ENCODE assay signal across 15 cellular contexts in genomic region chr10:61486738-61487396, GRCh38. TPM values are rescaled to one million over a fixed set of nuclear protein-coding genes. Genes with fewer than 3 reads are reported as not detected.
DNase-seq lines count a peak whose midpoint lies in the region; ATAC-seq, FAIRE-seq and TF ChIP-seq lines count a peak whose summit lies in the region.
"Had no signal": no experiment of that assay in that cellular context is flagged by ENCODE, and none has a peak within 500 bp of the region (broad histone marks: within the 10 kb centered on the region; RNA-seq: fewer than 3 reads in every experiment).

No MANE protein-coding gene starts in this region.

- CTCF ChIA-PET in activated CD4-positive, alpha-beta memory T cell treated with anti-CD3 and anti-CD28 coated beads, Interleukin-2, amount 10 ng/mL, durations not matched to agents 7 days and 5 days (lab: Charles Lee), result no interaction called here

- H3K27me3 ChIP-seq in astrocyte (ENCODE audit: insufficient read depth, low read length) (no peaks in the 10 kb centered on the region), liver (ENCODE audit: control insufficient read depth in 4 of 4, insufficient read depth in 4 of 4, low read length in 3 of 4) (no peaks in the 10 kb centered on the region)
- H3K27me3 ChIP-seq: foreskin keratinocyte had no signal

- ATAC-seq in HG02588 (IDR thresholded peaks at IDR 0.05; ENCODE audit: unreplicated experiment), result no peak
- no peak for ATAC-seq in HG02798 (IDR thresholded peaks at IDR 0.05; ENCODE audit: poor library complexity, unreplicated experiment)
- no peak for ATAC-seq in GM21367 (IDR thresholded peaks at IDR 0.05; ENCODE audit: unreplicated experiment)
- ATAC-seq: activated naive CD4-positive, alpha-beta T cell treated with anti-CD3 and anti-CD28 coated beads, Interleukin-2, amount 50 U/mL, for 72 hours; Right ventricle myocardium inferior had no signal

- H3K4me3 Mint-ChIP-seq in CD14-positive monocyte (no peak overlapping the region), astrocyte (ENCODE audit: unreplicated experiment) (no peak overlapping the region)
- no peak overlapping the region for H3K4me3 Mint-ChIP-seq in activated CD4-positive, alpha-beta memory T cell treated with anti-CD3 and anti-CD28 coated beads, Interleukin-2, amount 10 ng/mL, durations not matched to agents 7 days and 5 days
- H3K4me3 Mint-ChIP-seq: stimulated activated naive B cell treated with anti-CD40 and anti-IgM and Interleukin-4, amounts not matched to agents 10 μg/mL and 1 μg/mL and 100 μg/mL, for 72 hours had no signal

- WGBS in liver, result 75% methylated on average over 2 of the region's 2 CpGs

- H3K27ac ChIP-seq in astrocyte (ENCODE audit: low read depth, low read length) (no peak overlapping the region), liver (ENCODE audit: low read depth in 1 of 2, low read length in 2 of 2) (no peak overlapping the region)
- H3K27ac ChIP-seq: C4-2B, foreskin keratinocyte had no signal

- intact Hi-C loops in CD14-positive monocyte (cut with micrococcal nuclease), result no loop called here

- TF ChIP-seq CTCF in CD14-positive monocyte (IDR thresholded peaks at IDR 0.05) (no peak), astrocyte (IDR thresholded peaks at IDR 0.05; ENCODE audit: insufficient read depth, low read depth, low read length) (no peak), liver (IDR thresholded peaks at IDR 0.05; ENCODE audit: low read depth, low read length, missing input control) (no peak)

- peaks cover 18% of the 10 kb centered on the region for H3K4me1 Mint-ChIP-seq in CD14-positive monocyte
- no peaks in the 10 kb centered on the region for H3K4me1 Mint-ChIP-seq in astrocyte (ENCODE audit: low read depth, unreplicated experiment)
- H3K4me1 Mint-ChIP-seq in activated CD4-positive, alpha-beta memory T cell treated with anti-CD3 and anti-CD28 coated beads, Interleukin-2, amount 10 ng/mL, durations not matched to agents 7 days and 5 days, result no peaks in the 10 kb centered on the region
- H3K4me1 Mint-ChIP-seq: stimulated activated naive B cell treated with anti-CD40 and anti-IgM and Interleukin-4, amounts not matched to agents 10 μg/mL and 1 μg/mL and 100 μg/mL, for 72 hours had no signal

- H3K36me3 ChIP-seq in astrocyte (ENCODE audit: insufficient read depth, low read length), result no peaks in the 10 kb centered on the region
- H3K36me3 ChIP-seq in liver (ENCODE audit: control insufficient read depth in 4 of 4, insufficient read depth in 3 of 4, low read depth in 1 of 4, low read length in 3 of 4), result no peaks in the 10 kb centered on the region

- FAIRE-seq in astrocyte (lab: Jason Lieb, UNC), result no peak

- H4K20me1 ChIP-seq in astrocyte (ENCODE audit: insufficient read depth, low read length), result no peaks in the 10 kb centered on the region

- peak overlapping the region in 5 of 7 donors; percentile 12 to 81 (median 55) for H3K27ac Mint-ChIP-seq in CD14-positive monocyte
- no peak overlapping the region for H3K27ac Mint-ChIP-seq in astrocyte (ENCODE audit: unreplicated experiment)
- no peak overlapping the region for H3K27ac Mint-ChIP-seq in activated CD4-positive, alpha-beta memory T cell treated with anti-CD3 and anti-CD28 coated beads, Interleukin-2, amount 10 ng/mL, durations not matched to agents 7 days and 5 days
- H3K27ac Mint-ChIP-seq: activated naive CD4-positive, alpha-beta T cell treated with anti-CD3 and anti-CD28 coated beads, Interleukin-2, amount 50 U/mL, for 72 hours; stimulated activated naive B cell treated with anti-CD40 and anti-IgM and Interleukin-4, amounts not matched to agents 10 μg/mL and 1 μg/mL and 100 μg/mL, for 72 hours had no signal

- POLR2A ChIA-PET in activated CD4-positive, alpha-beta memory T cell treated with anti-CD3 and anti-CD28 coated beads, Interleukin-2, amount 10 ng/mL, durations not matched to agents 7 days and 5 days (lab: Charles Lee), result no interaction called here

- H3K4me1 ChIP-seq in astrocyte (ENCODE audit: insufficient read depth, low read length) (no peaks in the 10 kb centered on the region), liver (ENCODE audit: control insufficient read depth in 4 of 4, insufficient read depth in 4 of 4, low read length in 3 of 4) (no peaks in the 10 kb centered on the region)
- H3K4me1 ChIP-seq: foreskin keratinocyte had no signal

- no peaks in the 10 kb centered on the region for H3K79me2 ChIP-seq in astrocyte (ENCODE audit: insufficient read depth, low read length)

- no peak overlapping the region for H2AFZ ChIP-seq in astrocyte (ENCODE audit: low read depth, low read length)

- DNase-seq in CD14-positive monocyte (ENCODE audit: low spot score), result no peak
- DNase-seq in LHCN-M2 (ENCODE audit: low read depth), result peak; percentile 67
- no peak for DNase-seq in astrocyte (ENCODE audit: low read depth)
- no peak for DNase-seq in activated CD4-positive, alpha-beta memory T cell treated with anti-CD3 and anti-CD28 coated beads, Interleukin-2, amount 10 ng/mL, durations not matched to agents 7 days and 5 days
- DNase-seq: stimulated activated CD4-positive, alpha-beta T cell treated with anti-CD3 and anti-CD28 coated beads, Interleukin-4, amount 100 ng/mL, for 24 hours; stimulated activated naive B cell treated with anti-CD40 and anti-IgM and Interleukin-4, amounts not matched to agents 10 μg/mL and 1 μg/mL and 100 μg/mL, for 72 hours had no signal

- H3K4me3 ChIP-seq in astrocyte (ENCODE audit: insufficient read depth, low read depth, low read length) (no peak overlapping the region), liver (ENCODE audit: low read depth in 1 of 3, low read length in 3 of 3) (no peak overlapping the region)

- peaks cover 0 to 6% (median 3%) of the 10 kb centered on the region in 7 donors for H3K9me3 Mint-ChIP-seq in CD14-positive monocyte
- H3K9me3 Mint-ChIP-seq in astrocyte (ENCODE audit: unreplicated experiment), result no peaks in the 10 kb centered on the region
- no peaks in the 10 kb centered on the region for H3K9me3 Mint-ChIP-seq in activated CD4-positive, alpha-beta memory T cell treated with anti-CD3 and anti-CD28 coated beads, Interleukin-2, amount 10 ng/mL, durations not matched to agents 7 days and 5 days
- H3K9me3 Mint-ChIP-seq: activated naive CD4-positive, alpha-beta T cell treated with anti-CD3 and anti-CD28 coated beads, Interleukin-2, amount 50 U/mL, for 72 hours had no signal

- peak overlapping the region; percentile 12 for H3K4me2 ChIP-seq in astrocyte (ENCODE audit: low read length)

- no peaks in the 10 kb centered on the region for H3K9me3 ChIP-seq in astrocyte (ENCODE audit: insufficient read depth, low read depth, low read length)
- H3K9me3 ChIP-seq in liver (ENCODE audit: control insufficient read depth in 4 of 4, low read length in 3 of 4), result no peaks in the 10 kb centered on the region

- TF ChIP-seq RAD21 in liver (IDR thresholded peaks at IDR 0.05), result peak in 1 of 2 donors; percentile 16

- H3K27me3 Mint-ChIP-seq in CD14-positive monocyte (ENCODE audit: low read depth in 3 of 3), result peaks cover 13 to 15% (median 15%) of the 10 kb centered on the region in 3 donors
- H3K27me3 Mint-ChIP-seq in astrocyte (ENCODE audit: low read depth, unreplicated experiment), result no peaks in the 10 kb centered on the region
- H3K27me3 Mint-ChIP-seq in activated CD4-positive, alpha-beta memory T cell treated with anti-CD3 and anti-CD28 coated beads, Interleukin-2, amount 10 ng/mL, durations not matched to agents 7 days and 5 days, result no peaks in the 10 kb centered on the region

- no peak overlapping the region for H3K9ac ChIP-seq in astrocyte (ENCODE audit: low read length)
- no peak overlapping the region for H3K9ac ChIP-seq in liver (ENCODE audit: low read depth in 1 of 2, low read length in 2 of 2)

- H3K36me3 Mint-ChIP-seq in CD14-positive monocyte, result peaks cover 0 to 3% of the 10 kb centered on the region in 2 donors
- H3K36me3 Mint-ChIP-seq in astrocyte (ENCODE audit: low read depth, unreplicated experiment), result no peaks in the 10 kb centered on the region
- H3K36me3 Mint-ChIP-seq in activated CD4-positive, alpha-beta memory T cell treated with anti-CD3 and anti-CD28 coated beads, Interleukin-2, amount 10 ng/mL, durations not matched to agents 7 days and 5 days (ENCODE audit: low read depth), result no peaks in the 10 kb centered on the region
- H3K36me3 Mint-ChIP-seq: activated naive CD4-positive, alpha-beta T cell treated with anti-CD3 and anti-CD28 coated beads, Interleukin-2, amount 50 U/mL, for 72 hours; stimulated activated naive B cell treated with anti-CD40 and anti-IgM and Interleukin-4, amounts not matched to agents 10 μg/mL and 1 μg/mL and 100 μg/mL, for 72 hours had no signal

TF ChIP-seq in liver, 16 proteins besides CTCF, POLR2A, EP300 and RAD21 (continues in another document):
- TF ChIP-seq JUND (IDR thresholded peaks at IDR 0.05) (peak in 1 of 2 donors; percentile 11), SP1 (IDR thresholded peaks at IDR 0.05) (peak; percentile 49), MAX (IDR thresholded peaks at IDR 0.05) (peak; percentile 44), EGR1 (IDR thresholded peaks at IDR 0.05; ENCODE audit: low read depth in 2 of 2) (peak in 1 of 2 donors; percentile 54), GABPA (IDR thresholded peaks at IDR 0.05 in 1 of 2, conservative IDR thresholded peaks at IDR 0.05 in 1 of 2) (no peak), TAF1 (conservative IDR thresholded peaks at IDR 0.05) (no peak), ATF3 (IDR thresholded peaks at IDR 0.05) (no peak), HNF4A (conservative IDR thresholded peaks at IDR 0.05) (peak; percentile 45 to 66)

RNA-seq across cellular contexts. Expression of gene TMEM26, which starts 33.7 kb away (rescaled TPM):
- not detected for polyA plus RNA-seq in CD14-positive monocyte
- 0.71 and 1.8 TPM in 2 replicates for total RNA-seq in LHCN-M2 (2014; rRNA removed)
- 0.26 TPM for polyA plus RNA-seq in LHCN-M2 (2012)
- total RNA-seq in astrocyte, result 0.18 and 0.31 TPM in 2 replicates
- total RNA-seq in liver, result 1 to 10 TPM; 1.7 to 5.5 TPM
- polyA plus RNA-seq in liver, result under 1 TPM; 0.31 to 0.78 TPM
- not detected for total RNA-seq in activated CD4-positive, alpha-beta memory T cell treated with anti-CD3 and anti-CD28 coated beads, Interleukin-2, amount 10 ng/mL, durations not matched to agents 7 days and 5 days
- total RNA-seq: activated naive CD4-positive, alpha-beta T cell treated with anti-CD3 and anti-CD28 coated beads, Interleukin-2, amount 50 U/mL, for 72 hours; foreskin keratinocyte; NCI-H460 had no signal
- polyA plus RNA-seq: foreskin keratinocyte had no signal

Comparison
In these comparisons a context has a peak if more than half of its experiments do, and no peak if none do; other contexts are left out.
1. H3K27ac Mint-ChIP-seq: peak in CD14-positive monocyte (5 of 7); none in astrocyte (single experiment) and activated CD4-positive, alpha-beta memory T cell treated with anti-CD3 and anti-CD28 coated beads, Interleukin-2, amount 10 ng/mL, durations not matched to agents 7 days and 5 days (single experiment).